Comparison of ENCODE assay signal across 8 cellular contexts in the genomic region with DNA sequence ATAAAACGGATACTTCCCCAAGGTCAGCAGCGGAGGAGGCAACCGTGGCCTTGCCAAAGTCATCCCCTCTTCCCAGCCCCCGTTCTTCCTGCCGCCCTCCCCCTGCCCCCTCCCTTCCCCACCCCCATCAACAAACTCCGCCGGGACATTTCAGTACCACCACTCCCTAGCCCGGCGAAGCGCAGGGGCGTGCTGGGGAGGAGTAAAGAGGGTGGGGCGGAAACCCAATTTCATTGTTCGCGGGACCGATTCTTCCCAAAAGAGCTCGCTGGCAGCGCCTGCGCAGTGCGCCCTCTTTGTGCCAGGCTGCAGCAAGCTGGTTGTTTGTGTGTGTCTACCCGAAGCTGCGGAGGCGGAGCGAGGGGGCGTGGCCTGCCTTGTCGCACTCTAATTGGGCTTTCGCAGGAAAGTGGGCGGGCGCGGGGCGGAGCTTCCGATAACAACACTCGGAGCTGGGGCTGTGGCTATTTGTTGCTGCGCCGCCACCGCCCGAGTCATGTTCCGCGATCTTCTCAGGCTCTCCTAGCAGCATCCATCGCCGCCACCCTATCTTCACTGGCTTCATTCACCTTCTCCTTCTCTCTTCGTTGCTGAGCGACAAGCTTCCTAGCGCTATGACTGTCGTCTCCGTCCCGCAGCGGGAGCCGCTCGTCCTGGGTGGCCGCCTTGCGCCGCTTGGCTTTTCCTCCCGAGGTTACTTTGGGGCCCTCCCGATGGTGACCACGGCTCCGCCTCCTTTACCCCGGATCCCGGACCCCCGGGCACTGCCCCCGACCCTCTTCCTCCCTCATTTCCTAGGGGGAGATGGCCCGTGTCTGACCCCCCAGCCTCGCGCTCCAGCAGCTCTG.
DNase-seq lines count a peak whose midpoint lies in the region; ATAC-seq and TF ChIP-seq lines count a peak whose summit lies in the region.

A gene (plus strand): TSS at position 471 of the 848 bp plus-strand sequence. CDS start 144 bp downstream, at position 615.

- peak; percentile 99 for DNase-seq in AG09319 (ENCODE audit: extremely low read depth, low read depth)
- peak; percentile 95 for DNase-seq in NCI-H446 treated with DMSO at 0.1 percent for 48 hours (lab: John Stamatoyannopoulos, UW)
- peak; percentile 99 for DNase-seq in cerebellar cortex (ENCODE audit: low spot score)
- DNase-seq in islet precursor cell = peak; percentile 100
- peak; percentile 99 to 100 (median 100) for DNase-seq in stimulated activated CD4-positive, alpha-beta T cell treated with anti-CD3 and anti-CD28 coated beads, Interleukin-12 subunit alpha, Interleukin-12 subunit beta, amount 100 ng/mL, for 48 hours (ENCODE audit: low read depth in 2 of 3, low spot score in 1 of 3)

- ATAC-seq in GM19035 (IDR thresholded peaks at IDR 0.05; ENCODE audit: unreplicated experiment) (peak; percentile 69), HG03354 (IDR thresholded peaks at IDR 0.05; ENCODE audit: poor library complexity, severe bottlenecking, unreplicated experiment) (peak; percentile 84)
- peak; percentile 68 to 74 for ATAC-seq in activated CD4-positive, CD25-positive, alpha-beta regulatory T cell treated with anti-CD3 and anti-CD28 coated beads, Interleukin-2, amount 50 U/mL, for 24 hours

- no peak for TF ChIP-seq CTCF in AG09319 (IDR thresholded peaks at IDR 0.05; ENCODE audit: low read depth, low read length)

Comparison
In these comparisons a context has a peak if more than half of its experiments do, and no peak if none do; other contexts are left out.
1. Peak in every context shown above with its lines: DNase-seq and ATAC-seq.